In the genomic region with DNA sequence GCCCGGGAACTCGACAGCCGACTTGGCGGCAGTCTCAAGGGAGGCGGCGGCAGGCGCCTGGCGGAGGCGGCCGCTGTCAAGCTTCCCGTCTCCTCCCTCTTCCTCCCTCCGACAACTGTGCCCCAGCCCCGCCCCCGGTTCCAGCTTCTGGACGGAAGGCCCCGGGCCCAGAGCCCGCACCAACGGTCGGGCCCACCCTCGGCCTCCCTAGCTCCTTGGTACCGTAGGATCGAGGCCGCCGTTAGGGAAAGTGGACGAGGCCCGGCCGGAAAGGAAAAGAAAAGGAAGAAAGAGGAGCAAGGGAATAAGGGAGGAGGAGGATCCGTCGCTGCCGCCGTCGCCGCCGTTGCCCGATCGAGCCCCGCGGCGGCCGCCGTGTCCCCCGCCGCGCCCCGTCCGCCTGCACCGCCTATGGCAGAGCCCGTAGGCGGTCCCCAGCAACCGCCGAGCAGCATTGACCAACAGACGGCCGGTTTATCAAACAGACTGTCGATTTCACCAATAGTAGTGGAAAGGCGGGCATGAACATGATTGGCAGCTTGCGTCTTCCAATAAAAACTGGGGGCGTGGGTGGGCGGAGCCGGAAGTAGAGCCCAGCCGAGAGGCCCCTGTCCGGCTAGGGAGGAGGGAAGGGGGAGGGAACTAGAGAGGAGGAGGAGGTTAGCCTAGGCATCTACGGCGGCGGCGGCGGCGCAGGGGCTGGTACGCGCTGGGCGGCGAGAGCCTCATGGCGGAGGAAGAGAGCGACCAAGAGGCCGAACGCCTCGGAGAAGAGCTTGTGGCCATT, we compare ENCODE assay signal across 8 cellular contexts. TPM values are rescaled to one million over a fixed set of nuclear protein-coding genes. Genes with fewer than 3 reads are reported as not detected.
DNase-seq lines count a peak whose midpoint lies in the region; ATAC-seq, FAIRE-seq and TF ChIP-seq lines count a peak whose summit lies in the region.

A gene with protein sequence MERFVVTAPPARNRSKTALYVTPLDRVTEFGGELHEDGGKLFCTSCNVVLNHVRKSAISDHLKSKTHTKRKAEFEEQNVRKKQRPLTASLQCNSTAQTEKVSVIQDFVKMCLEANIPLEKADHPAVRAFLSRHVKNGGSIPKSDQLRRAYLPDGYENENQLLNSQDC (minus strand): TSS at position 413 of the 787 bp plus-strand sequence. CDS start 3,029 bp downstream, outside the sequence.
A gene (plus strand): TSS at position 663 of the 787 bp plus-strand sequence. CDS start 65 bp downstream, at position 728.

- peak within 1 kb of the TSS; percentile 93 for H3K27ac Mint-ChIP-seq in activated naive CD8-positive, alpha-beta T cell treated with anti-CD3 and anti-CD28 coated beads, Interleukin-2, amount 50 U/mL, for 24 hours

- no peaks in the 10 kb centered on the region for H3K9me3 Mint-ChIP-seq in activated naive CD8-positive, alpha-beta T cell treated with anti-CD3 and anti-CD28 coated beads, Interleukin-2, amount 50 U/mL, for 24 hours

- H3K27ac ChIP-seq in pancreas (peak within 1 kb of the TSS; percentile 87 to 94 (median 92)), tibial artery (peak within 1 kb of the TSS; percentile 87 to 98)

- WGBS in pancreas, 2 donors, result 0% methylated on average over 69 to 76 of the region's 76 CpGs

- TF ChIP-seq CTCF in GM12865 (IDR thresholded peaks at IDR 0.05; ENCODE audit: insufficient read depth, low read depth, low read length, missing control alignments), result no peak
- TF ChIP-seq CTCF in pancreas (IDR thresholded peaks at IDR 0.05), result no peak
- peak in 1 of 2 experiments; percentile 22 for TF ChIP-seq CTCF in tibial artery (IDR thresholded peaks at IDR 0.05)

- H3K27me3 ChIP-seq in pancreas (no peaks in the 10 kb centered on the region), tibial artery (no peaks in the 10 kb centered on the region)

- H3K36me3 Mint-ChIP-seq in activated naive CD8-positive, alpha-beta T cell treated with anti-CD3 and anti-CD28 coated beads, Interleukin-2, amount 50 U/mL, for 24 hours (ENCODE audit: low read depth), result peaks cover 33% of the 10 kb centered on the region

- peaks cover 0 to 12% (median 0%) of the 10 kb centered on the region in 3 donors for H3K36me3 ChIP-seq in pancreas
- peaks cover 15 to 22% (median 16%) of the 10 kb centered on the region in 3 donors for H3K36me3 ChIP-seq in tibial artery

- FAIRE-seq in pancreas (lab: Jason Lieb, UNC), result peak; percentile 86

- H3K9me3 ChIP-seq in pancreas (no peaks in the 10 kb centered on the region), tibial artery (no peaks in the 10 kb centered on the region)

- peak within 1 kb of the TSS; percentile 70 for H3K4me3 ChIP-seq in GM12865 (ENCODE audit: low read depth, low read length)
- peak within 1 kb of the TSS; percentile 77 to 98 (median 90) for H3K4me3 ChIP-seq in pancreas
- H3K4me3 ChIP-seq in tibial artery, result peak within 1 kb of the TSS; percentile 70 to 85

- peak within 1 kb of the TSS; percentile 95 for H3K4me3 Mint-ChIP-seq in activated naive CD8-positive, alpha-beta T cell treated with anti-CD3 and anti-CD28 coated beads, Interleukin-2, amount 50 U/mL, for 24 hours

- H3K4me1 Mint-ChIP-seq in activated naive CD8-positive, alpha-beta T cell treated with anti-CD3 and anti-CD28 coated beads, Interleukin-2, amount 50 U/mL, for 24 hours, result peaks cover 54% of the 10 kb centered on the region

- no peaks in the 10 kb centered on the region for H3K27me3 Mint-ChIP-seq in activated naive CD8-positive, alpha-beta T cell treated with anti-CD3 and anti-CD28 coated beads, Interleukin-2, amount 50 U/mL, for 24 hours

- ATAC-seq in HG02763 (IDR thresholded peaks at IDR 0.05; ENCODE audit: unreplicated experiment) (peak; percentile 91), Right ventricle myocardium superior (ENCODE audit: poor library complexity) (peak; percentile 97), pancreas (peak; percentile 92 to 97 (median 93))
- peak; percentile 95 for ATAC-seq in activated naive CD8-positive, alpha-beta T cell treated with anti-CD3 and anti-CD28 coated beads, Interleukin-2, amount 50 U/mL, for 24 hours

- peak; percentile 99 for DNase-seq in GM12865 (ENCODE audit: low read depth)
- peak; percentile 98 for DNase-seq in NCI-H1417 treated with DMSO at 0.1 percent for 48 hours (lab: John Stamatoyannopoulos, UW)
- peak; percentile 99 for DNase-seq in SW480 (ENCODE audit: low spot score)
- DNase-seq in activated naive CD8-positive, alpha-beta T cell treated with anti-CD3 and anti-CD28 coated beads, Interleukin-2, amount 50 U/mL, for 24 hours, result peak; percentile 97
- peak; percentile 98 for DNase-seq in Right ventricle myocardium superior
- DNase-seq in pancreas, result peak; percentile 93 to 99 (median 98)
- peak; percentile 99 to 100 for DNase-seq in tibial artery

- intact Hi-C loops in Right ventricle myocardium superior (cut with DNase I) (loop anchor here (5.0 kb wide), 1 partner anchor 89 kb away; a partner anchor contains a TSS), pancreas (cut with DNase I) (no loop called here), tibial artery (cut with DNase I; ENCODE audit: low total_unique reads) (loop anchor here (5.0 kb wide), 1 partner anchor 89 kb away; a partner anchor contains a TSS)

- H3K4me1 ChIP-seq in pancreas, result peaks cover 20 to 35% (median 27%) of the 10 kb centered on the region in 3 donors
- peaks cover 0 to 42% (median 18%) of the 10 kb centered on the region in 4 donors for H3K4me1 ChIP-seq in tibial artery

RNA-seq across cellular contexts. Expression of the first gene that starts in this region (rescaled TPM):
- 40.2 TPM for total RNA-seq in Right ventricle myocardium superior
- total RNA-seq in pancreas, result 10 to 100 TPM; 17.0 to 40.3 (median 21.1) TPM
- 10 to 100 TPM; 20.0 to 32.1 TPM for polyA plus RNA-seq in pancreas

RNA-seq across cellular contexts. Expression of the second gene that starts in this region (rescaled TPM):
- total RNA-seq in Right ventricle myocardium superior (11.7 TPM), pancreas (10 to 100 TPM in 1 of 6 donors, 1 to 10 TPM in 5; 4.5 to 11.0 (median 6.7) TPM)
- polyA plus RNA-seq in pancreas, result 1 to 10 TPM; 1.7 to 3.1 TPM

Comparison
In these comparisons a context has a peak if more than half of its experiments do, and no peak if none do; other contexts are left out.
1. Peak in every context shown above with its lines: DNase-seq, ATAC-seq, H3K4me3 ChIP-seq and H3K27ac ChIP-seq.
2. intact Hi-C loops: an anchor here in Right ventricle myocardium superior (5.0 kb wide) and tibial artery (5.0 kb wide); none called in pancreas.